1 cellular context compared by ENCODE assay signal in genomic region chr17:20009302-20010098, GRCh38.
TF ChIP-seq lines count a peak whose summit lies in the region.

SPECC1 (plus strand) TSS chr17:20009359; CDS start chr17:20096652, 87,293 bp downstream.

TF ChIP-seq in HepG2, 621 proteins besides CTCF, POLR2A, EP300 and RAD21 (continued from another document):
- TF ChIP-seq SP4 (CRISPR knock-in tag; IDR thresholded peaks at IDR 0.05), result 0 out of 2 replicates have a peak, but pooled peaks have one; percentile 15
- 0 out of 2 replicates have a peak, but pooled peaks have one; percentile 26 for TF ChIP-seq ETS1 (CRISPR knock-in tag; IDR thresholded peaks at IDR 0.05)
